Comparison of ENCODE assay signal across 14 cellular contexts in genomic region chr6:21392177-21392576, GRCh38.
DNase-seq lines count a peak whose midpoint lies in the region; ATAC-seq and TF ChIP-seq lines count a peak whose summit lies in the region.
"Had no signal": no experiment of that assay in that cellular context is flagged by ENCODE, and none has a peak within 500 bp of the region (broad histone marks: within the 10 kb centered on the region; RNA-seq: fewer than 3 reads in every experiment).

No MANE protein-coding gene starts in this region.

- H3K9ac ChIP-seq in SK-N-SH (no peak overlapping the region), neural progenitor cell (no peak overlapping the region)
- H3K9ac ChIP-seq: BLaER1, GM23248 had no signal

- H3K9me2 ChIP-seq in SK-N-SH = no peaks in the 10 kb centered on the region

- H3K9me3 ChIP-seq in SK-N-SH = no peaks in the 10 kb centered on the region
- no peaks in the 10 kb centered on the region for H3K9me3 ChIP-seq in breast epithelium
- H3K9me3 ChIP-seq in neural progenitor cell (ENCODE audit: low read depth) = no peaks in the 10 kb centered on the region
- no peaks in the 10 kb centered on the region for H3K9me3 ChIP-seq in prostate gland
- H3K9me3 ChIP-seq: BLaER1 had no signal

- H3K27me3 Mint-ChIP-seq in neural progenitor cell (ENCODE audit: insufficient read depth, low read depth) (peaks cover 15% of the 10 kb centered on the region), chondrocyte (ENCODE audit: low read depth) (no peaks in the 10 kb centered on the region)

- no peak overlapping the region for H3K4me3 Mint-ChIP-seq in neural progenitor cell
- no peak overlapping the region for H3K4me3 Mint-ChIP-seq in chondrocyte (ENCODE audit: unreplicated experiment)
- H3K4me3 Mint-ChIP-seq: CD8-positive, alpha-beta memory T cell had no signal

- intact Hi-C loops in breast epithelium (cut with DNase I; ENCODE audit: low total_unique reads) (no loop called here), prostate gland (cut with DNase I) (no loop called here)

- no peaks in the 10 kb centered on the region for H3K36me3 Mint-ChIP-seq in neural progenitor cell
- H3K36me3 Mint-ChIP-seq in chondrocyte (ENCODE audit: low read depth) = no peaks in the 10 kb centered on the region
- H3K36me3 Mint-ChIP-seq: CD8-positive, alpha-beta memory T cell had no signal

- no peaks in the 10 kb centered on the region for H3K9me3 Mint-ChIP-seq in neural progenitor cell
- H3K9me3 Mint-ChIP-seq in chondrocyte (ENCODE audit: low read depth) = no peaks in the 10 kb centered on the region
- H3K9me3 Mint-ChIP-seq: CD8-positive, alpha-beta memory T cell had no signal

- H4K20me1 ChIP-seq in SK-N-SH (ENCODE audit: insufficient read depth) (no peaks in the 10 kb centered on the region), neural progenitor cell (ENCODE audit: low read depth) (no peaks in the 10 kb centered on the region)
- H4K20me1 ChIP-seq: BLaER1 had no signal

- H3K27ac ChIP-seq in SK-N-SH (ENCODE audit: low read depth in 2 of 2, low read length in 1 of 2) = peak overlapping the region in 1 of 2 experiments; percentile 80; a peak in 2 of 4 replicates
- H3K27ac ChIP-seq in breast epithelium = peak overlapping the region; percentile 45 to 52
- no peak overlapping the region for H3K27ac ChIP-seq in neural progenitor cell
- H3K27ac ChIP-seq in prostate gland = no peak overlapping the region
- H3K27ac ChIP-seq: BLaER1, GM23248 had no signal

- H3K4me3 ChIP-seq in SK-N-SH (ENCODE audit: low read depth in 2 of 2, low read length in 1 of 2) = no peak overlapping the region
- no peak overlapping the region for H3K4me3 ChIP-seq in breast epithelium
- no peak overlapping the region for H3K4me3 ChIP-seq in neural progenitor cell
- no peak overlapping the region for H3K4me3 ChIP-seq in prostate gland
- H3K4me3 ChIP-seq: BLaER1, GM23248 had no signal

- peak in 1 of 2 experiments; percentile 72; a peak in 2 of 4 replicates for TF ChIP-seq EP300 in SK-N-SH (IDR thresholded peaks at IDR 0.05; ENCODE audit: borderline replicate concordance in 1 of 2, low read depth in 1 of 2, low read length in 1 of 2)

- H3K4me1 ChIP-seq in SK-N-SH (ENCODE audit: control insufficient read depth in 1 of 2, insufficient read depth in 2 of 2, low read depth in 1 of 2, low read length in 1 of 2) (peaks cover 0 to 16% of the 10 kb centered on the region in 2 experiments; a peak in 2 of 4 replicates), breast epithelium (no peaks in the 10 kb centered on the region), neural progenitor cell (peaks cover 9% of the 10 kb centered on the region), prostate gland (replicated peaks) (peaks cover 3% of the 10 kb centered on the region)

- H3K79me2 ChIP-seq in SK-N-SH (ENCODE audit: insufficient read depth) (no peaks in the 10 kb centered on the region), neural progenitor cell (ENCODE audit: low read depth) (no peaks in the 10 kb centered on the region)

- peak; percentile 30 for DNase-seq in SK-N-SH
- DNase-seq in breast epithelium (ENCODE audit: low spot score in 2 of 2) = no peak
- no peak for DNase-seq in neural progenitor cell (ENCODE audit: low spot score)
- DNase-seq in NCI-H2029 treated with DMSO at 0.1 percent for 48 hours (lab: John Stamatoyannopoulos, UW) = no peak
- no peak for DNase-seq in chondrocyte (ENCODE audit: low spot score)
- DNase-seq in prostate gland (ENCODE audit: low spot score) = no peak
- DNase-seq: AML-193; CD8-positive, alpha-beta memory T cell; DMS53; GM23248; H7; IMR-90 had no signal

- H3K36me3 ChIP-seq in SK-N-SH (replicated peaks in 1 of 2; ENCODE audit: control insufficient read depth in 1 of 2, insufficient read depth in 2 of 2, low read length in 1 of 2) = no peaks in the 10 kb centered on the region
- H3K36me3 ChIP-seq in breast epithelium = no peaks in the 10 kb centered on the region
- H3K36me3 ChIP-seq in neural progenitor cell = no peaks in the 10 kb centered on the region
- H3K36me3 ChIP-seq in prostate gland = no peaks in the 10 kb centered on the region
- H3K36me3 ChIP-seq: BLaER1 had no signal

- 69% methylated on average over 2 of the region's 2 CpGs for WGBS in SK-N-SH (ENCODE audit: low lambda C conversion rate)
- 71% methylated on average over 2 of the region's 2 CpGs for WGBS in prostate gland

- CTCF ChIA-PET in SK-N-SH (lab: Yijun Ruan, JAX) = interaction anchor here (1.5 kb wide), 1 partner anchor 197 kb away, joined by 3 read pairs; no protein-coding TSS in a partner anchor

- no peak for TF ChIP-seq POLR2A in breast epithelium (IDR thresholded peaks at IDR 0.05)
- no peak for TF ChIP-seq POLR2A in prostate gland (IDR thresholded peaks at IDR 0.05)

- H3K27ac Mint-ChIP-seq in neural progenitor cell (peak overlapping the region; percentile 53), chondrocyte (ENCODE audit: unreplicated experiment) (no peak overlapping the region)
- H3K27ac Mint-ChIP-seq: CD8-positive, alpha-beta memory T cell had no signal

- H3K27me3 ChIP-seq in SK-N-SH (ENCODE audit: insufficient read depth) = no peaks in the 10 kb centered on the region
- H3K27me3 ChIP-seq in breast epithelium = no peaks in the 10 kb centered on the region
- no peaks in the 10 kb centered on the region for H3K27me3 ChIP-seq in neural progenitor cell
- H3K27me3 ChIP-seq in prostate gland (replicated peaks; ENCODE audit: insufficient read depth) = no peaks in the 10 kb centered on the region
- H3K27me3 ChIP-seq: BLaER1 had no signal

- H2AFZ ChIP-seq in SK-N-SH (ENCODE audit: low read depth) (no peak overlapping the region), neural progenitor cell (replicated peaks) (peak overlapping the region; percentile 15)
- H2AFZ ChIP-seq: GM23248 had no signal

- H3F3A ChIP-seq in SK-N-SH (replicated peaks; ENCODE audit: insufficient read depth) = peaks cover 5% of the 10 kb centered on the region
- no peaks in the 10 kb centered on the region for H3F3A ChIP-seq in neural progenitor cell (ENCODE audit: low read depth)

- TF ChIP-seq CTCF in SK-N-SH (IDR thresholded peaks at IDR 0.05) (no peak), breast epithelium (IDR thresholded peaks at IDR 0.05) (no peak), neural progenitor cell (IDR thresholded peaks at IDR 0.05) (no peak), chondrocyte (IDR thresholded peaks at IDR 0.05) (no peak), prostate gland (IDR thresholded peaks at IDR 0.05) (no peak)

- peak; percentile 24 for TF ChIP-seq RAD21 in SK-N-SH (IDR thresholded peaks at IDR 0.05; ENCODE audit: low read length)

- peaks cover 27% of the 10 kb centered on the region for H3K4me1 Mint-ChIP-seq in neural progenitor cell
- peaks cover 30% of the 10 kb centered on the region for H3K4me1 Mint-ChIP-seq in chondrocyte (ENCODE audit: low read depth)
- H3K4me1 Mint-ChIP-seq: CD8-positive, alpha-beta memory T cell had no signal

- ATAC-seq in HG02852 (IDR thresholded peaks at IDR 0.05; ENCODE audit: unreplicated experiment) = no peak

- POLR2A ChIA-PET in SK-N-SH (lab: Yijun Ruan, JAX) = interaction anchor here (1.7 to 1.9 kb wide), 2 partner anchors 9 to 196 kb away, joined by 4 to 6 read pairs; no protein-coding TSS in a partner anchor

- H3K4me2 ChIP-seq in SK-N-SH (no peak overlapping the region), neural progenitor cell (peak overlapping the region; percentile 45)
- H3K4me2 ChIP-seq: BLaER1 had no signal

TF ChIP-seq in SK-N-SH, 30 proteins besides CTCF, POLR2A, EP300 and RAD21:
- TF ChIP-seq ELF1 (IDR thresholded peaks at IDR 0.05) = no peak
- peak; percentile 81 for TF ChIP-seq GATA2 (CRISPR knock-in tag; IDR thresholded peaks at IDR 0.05)
- TF ChIP-seq ZBTB33 (IDR thresholded peaks at IDR 0.05; ENCODE audit: borderline replicate concordance, low read depth) = no peak
- TF ChIP-seq RCOR1 (IDR thresholded peaks at IDR 0.05; ENCODE audit: low read length) = peak; percentile 53; the same call in 1 of the 2 replicates
- peak; percentile 48 for TF ChIP-seq CHD2 (IDR thresholded peaks at IDR 0.05; ENCODE audit: low read length, partially characterized antibody)

Comparison
In these comparisons a context has a peak if more than half of its experiments do, and no peak if none do; other contexts are left out.
1. H3K27ac ChIP-seq: peak in breast epithelium (2 of 2); none in neural progenitor cell (single experiment) and prostate gland (0 of 2).